16 cellular contexts compared by ENCODE assay signal in the genomic region with DNA sequence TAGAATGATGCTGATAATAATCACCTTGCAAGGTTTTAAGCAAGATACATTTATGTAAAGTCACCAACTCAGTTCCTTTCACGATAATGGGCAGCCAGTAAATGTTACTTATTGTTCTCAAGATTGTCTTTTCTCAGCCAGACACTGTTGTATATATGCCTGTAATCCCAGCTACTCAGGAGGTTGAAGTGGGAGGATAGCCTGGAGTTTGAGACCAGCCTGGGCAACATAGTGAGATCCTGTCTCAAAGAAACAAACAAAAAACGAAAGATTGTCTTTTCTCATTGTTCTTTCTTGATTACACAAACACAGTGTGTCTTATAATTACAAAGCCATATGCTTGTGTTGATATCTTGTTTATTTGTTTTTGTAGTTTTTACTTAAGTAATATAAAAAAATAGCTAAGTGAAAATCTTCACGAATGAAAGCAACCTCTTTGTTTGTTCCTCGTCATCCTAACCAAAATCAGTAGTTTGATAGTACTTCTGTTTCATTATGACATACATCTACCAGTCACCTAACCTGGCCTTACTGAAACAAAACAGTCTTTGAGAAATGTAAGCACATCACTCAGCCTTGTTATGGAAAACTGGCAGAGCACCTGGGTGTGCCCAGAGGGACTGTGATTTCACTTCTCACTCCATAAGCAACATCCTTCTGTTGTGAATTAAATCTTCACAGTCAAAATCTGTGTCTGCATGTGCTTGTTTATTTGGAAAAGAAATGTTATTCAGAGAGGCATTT.
DNase-seq lines count a peak whose midpoint lies in the region; ATAC-seq, FAIRE-seq and TF ChIP-seq lines count a peak whose summit lies in the region.
"Had no signal": no experiment of that assay in that cellular context is flagged by ENCODE, and none has a peak within 500 bp of the region (broad histone marks: within the 10 kb centered on the region; RNA-seq: fewer than 3 reads in every experiment).

No MANE protein-coding gene starts in this region.

- H3K27me3 ChIP-seq in OCI-LY3 (ENCODE audit: low read depth, low read length): no peaks in the 10 kb centered on the region
- H3K27me3 ChIP-seq: brain microvascular endothelial cell, MG63, stomach had no signal

- no peaks in the 10 kb centered on the region for H3K36me3 ChIP-seq in OCI-LY3 (replicated peaks; ENCODE audit: low read depth, low read length)
- H3K36me3 ChIP-seq: brain microvascular endothelial cell, MG63, stomach had no signal

- no peaks in the 10 kb centered on the region for H3K9me3 ChIP-seq in OCI-LY3 (ENCODE audit: insufficient read depth, low read length)
- H3K9me3 ChIP-seq: MG63, stomach had no signal

- POLR2A ChIA-PET in RWPE1 (lab: Yijun Ruan, JAX; ENCODE audit: low non-redundant PET): no interaction called here

- no peak overlapping the region for H2AFZ ChIP-seq in OCI-LY3 (ENCODE audit: low read depth, low read length)
- H2AFZ ChIP-seq: GM23248 had no signal

- no peak for TF ChIP-seq CTCF in GM20000 (IDR thresholded peaks at IDR 0.05; ENCODE audit: extremely low read depth, missing control alignments)
- TF ChIP-seq CTCF in OCI-LY3 (IDR thresholded peaks at IDR 0.05; ENCODE audit: low read depth, low read length): no peak
- no peak for TF ChIP-seq CTCF in RWPE1 (conservative IDR thresholded peaks at IDR 0.05; ENCODE audit: low read depth)

- H3K27ac ChIP-seq in OCI-LY3 (ENCODE audit: low read length): no peak overlapping the region
- H3K27ac ChIP-seq in RWPE1: no peak overlapping the region
- H3K27ac ChIP-seq: brain microvascular endothelial cell, GM23248, skin epidermis, stomach had no signal

- no peak overlapping the region for H3K4me3 ChIP-seq in OCI-LY3 (ENCODE audit: low read length)
- H3K4me3 ChIP-seq: GM23248, MG63, skin epidermis, stomach had no signal

- ATAC-seq in HG02981 (IDR thresholded peaks at IDR 0.05; ENCODE audit: unreplicated experiment): peak; percentile 69
- ATAC-seq: Right ventricle myocardium inferior had no signal

- H4K20me1 ChIP-seq in OCI-LY3 (ENCODE audit: insufficient read depth, low read length): no peaks in the 10 kb centered on the region

- H3K4me2 ChIP-seq in OCI-LY3 (ENCODE audit: low read length): peak overlapping the region; percentile 34; the same call in 1 of the 2 replicates

- H3K9ac ChIP-seq in OCI-LY3 (ENCODE audit: low read length): no peak overlapping the region
- H3K9ac ChIP-seq: GM23248 had no signal

- H3K79me2 ChIP-seq in OCI-LY3 (ENCODE audit: low read length): no peaks in the 10 kb centered on the region

- peak; percentile 11 for DNase-seq in GM18507 (ENCODE audit: extremely low spot score, insufficient read length, low read depth)
- peak; percentile 21 for DNase-seq in GM20000 (ENCODE audit: low spot score)
- no peak for DNase-seq in AG08395 (ENCODE audit: low spot score)
- DNase-seq in RWPE1 (ENCODE audit: low spot score): no peak
- no peak for DNase-seq in DMS 273 (lab: John Stamatoyannopoulos, UW; ENCODE audit: unreplicated experiment)
- no peak for DNase-seq in C1 segment of cervical spinal cord (lab: John Stamatoyannopoulos, UW)
- DNase-seq: activated CD8-positive, alpha-beta memory T cell treated with anti-CD3 and anti-CD28 coated beads for 24 hours; brain microvascular endothelial cell; foreskin fibroblast; GM23248; MG63; stomach had no signal

- H3K4me1 ChIP-seq in OCI-LY3 (ENCODE audit: low read length): peaks cover 16% of the 10 kb centered on the region

- CTCF ChIA-PET in RWPE1 (lab: Yijun Ruan, JAX): interaction anchor here (0.6 kb wide), 1 partner anchor 953 kb away, joined by 8 read pairs; no protein-coding TSS in a partner anchor

- peak; percentile 68 for FAIRE-seq in GM18507 (lab: Jason Lieb, UNC)

Comparison
In these comparisons a context has a peak if more than half of its experiments do, and no peak if none do; other contexts are left out.
1. DNase-seq: peak in GM18507 (single experiment) and GM20000 (single experiment); none in AG08395 (single experiment), RWPE1 (single experiment), DMS 273 (single experiment) and C1 segment of cervical spinal cord (0 of 14).